ENCODE assay signal across 1 cellular context in genomic region chr7:83468251-83468739, GRCh38.
TF ChIP-seq lines count a peak whose summit lies in the region.

No MANE protein-coding gene starts in this region.

TF ChIP-seq in H1, 55 proteins besides CTCF, POLR2A, EP300 and RAD21 (continued from another document):
- TF ChIP-seq ATF2 (IDR thresholded peaks at IDR 0.05; ENCODE audit: low read length): peak; percentile 79; the same call in 1 of the 2 replicates
